ENCODE assay signal across 8 cellular contexts in genomic region chr18:47163241-47163640, GRCh38. TPM values are rescaled to one million over a fixed set of nuclear protein-coding genes. Genes with fewer than 3 reads are reported as not detected.
DNase-seq lines count a peak whose midpoint lies in the region; ATAC-seq and TF ChIP-seq lines count a peak whose summit lies in the region.

No MANE protein-coding gene starts in this region.

- H3K79me1 ChIP-seq in trophoblast cell (ENCODE audit: low read length): no peaks in the 10 kb centered on the region

- no peak overlapping the region for H4K12ac ChIP-seq in trophoblast cell (ENCODE audit: low read depth, low read length)

- H2BK120ac ChIP-seq in trophoblast cell (ENCODE audit: insufficient read depth, low read length, poor library complexity): no peak overlapping the region

- no peaks in the 10 kb centered on the region for H3K9me3 Mint-ChIP-seq in activated CD4-positive, alpha-beta T cell treated with anti-CD3 and anti-CD28 coated beads for 36 hours (ENCODE audit: low read depth)

- H2BK5ac ChIP-seq in trophoblast cell (ENCODE audit: low read depth, low read length, poor library complexity): no peak overlapping the region

- H3K4me1 ChIP-seq in trophoblast cell (ENCODE audit: control insufficient read depth in 1 of 2, insufficient read depth in 2 of 2, low read length in 2 of 2): no peaks in the 10 kb centered on the region

- no peak overlapping the region for H3K9ac ChIP-seq in trophoblast cell (ENCODE audit: low read length)

- H3K4ac ChIP-seq in trophoblast cell (ENCODE audit: low read depth, low read length): no peak overlapping the region

- no peak overlapping the region for H2AK5ac ChIP-seq in trophoblast cell (ENCODE audit: low read length)

- H3K23ac ChIP-seq in trophoblast cell (ENCODE audit: low read length): no peak overlapping the region

- intact Hi-C loops in activated CD4-positive, alpha-beta T cell treated with anti-CD3 and anti-CD28 coated beads for 36 hours (cut with DNase I, micrococcal nuclease): loop anchor here (1.0 to 5.0 kb wide), 2 partner anchors 12 to 41 kb away; no protein-coding TSS in a partner anchor

- POLR2A ChIA-PET in activated CD4-positive, alpha-beta T cell treated with anti-CD3 and anti-CD28 coated beads for 36 hours (lab: Charles Lee): interaction anchor here (0.6 kb wide), 1 partner anchor 11 kb away, joined by 4 read pairs; no protein-coding TSS in a partner anchor

- H3K4me2 ChIP-seq in trophoblast cell (ENCODE audit: low read length): no peak overlapping the region

- no peak overlapping the region for H4K91ac ChIP-seq in trophoblast cell (ENCODE audit: low read depth, low read length)

- H3K36me3 ChIP-seq in trophoblast cell (ENCODE audit: control insufficient read depth in 1 of 2, insufficient read depth in 2 of 2, low read length in 2 of 2) (peaks cover 0 to 2% of the 10 kb centered on the region in 2 experiments), WERI-Rb-1 (peaks cover 16% of the 10 kb centered on the region)

- ATAC-seq in activated CD4-positive, alpha-beta T cell treated with anti-CD3 and anti-CD28 coated beads for 36 hours: peak; percentile 95
- ATAC-seq in HG02798 (IDR thresholded peaks at IDR 0.05; ENCODE audit: poor library complexity, unreplicated experiment): peak; percentile 87
- no peak for ATAC-seq in left lobe of liver

- H3K27me3 ChIP-seq in trophoblast cell (ENCODE audit: insufficient read depth, low read length): no peaks in the 10 kb centered on the region
- no peaks in the 10 kb centered on the region for H3K27me3 ChIP-seq in WERI-Rb-1 (ENCODE audit: insufficient read depth, low read depth, severe bottlenecking)

- no peak overlapping the region for H2AFZ ChIP-seq in trophoblast cell (ENCODE audit: insufficient read depth, low read length, poor library complexity)

- peaks cover 34% of the 10 kb centered on the region for H3K4me1 Mint-ChIP-seq in activated CD4-positive, alpha-beta T cell treated with anti-CD3 and anti-CD28 coated beads for 36 hours

- no peak overlapping the region for H4K8ac ChIP-seq in trophoblast cell (ENCODE audit: low read depth, low read length)

- H3K18ac ChIP-seq in trophoblast cell (ENCODE audit: low read length): no peak overlapping the region

- H3K27ac ChIP-seq in trophoblast cell (ENCODE audit: low read depth, low read length): no peak overlapping the region
- no peak overlapping the region for H3K27ac ChIP-seq in WERI-Rb-1

- H2BK12ac ChIP-seq in trophoblast cell (ENCODE audit: low read length): no peak overlapping the region

- H3K27ac Mint-ChIP-seq in activated CD4-positive, alpha-beta T cell treated with anti-CD3 and anti-CD28 coated beads for 36 hours: no peak overlapping the region

- H3K27me3 Mint-ChIP-seq in activated CD4-positive, alpha-beta T cell treated with anti-CD3 and anti-CD28 coated beads for 36 hours: no peaks in the 10 kb centered on the region

- peaks cover 14% of the 10 kb centered on the region for H3K36me3 Mint-ChIP-seq in activated CD4-positive, alpha-beta T cell treated with anti-CD3 and anti-CD28 coated beads for 36 hours (ENCODE audit: low read depth)

- no CpG with 5 or more reads among the region's 5 CpGs for WGBS in trophoblast cell (ENCODE audit: extremely low coverage, insufficient coverage, insufficient read length)

- no peak overlapping the region for H3K14ac ChIP-seq in trophoblast cell (ENCODE audit: low read length)

- CTCF ChIA-PET in activated CD4-positive, alpha-beta T cell treated with anti-CD3 and anti-CD28 coated beads for 36 hours (lab: Charles Lee): interaction anchor here (0.9 to 1.6 kb wide), 3 partner anchors 11 to 20 kb away, joined by 3 to 4 read pairs (median 3); partner anchors contain the start of gene HDHD2

- no peaks in the 10 kb centered on the region for H3K79me2 ChIP-seq in trophoblast cell (ENCODE audit: control insufficient read depth, insufficient read depth, low read length, poor library complexity)

- H3K9me3 ChIP-seq in trophoblast cell (ENCODE audit: insufficient read depth, low read depth, low read length) (no peaks in the 10 kb centered on the region), WERI-Rb-1 (ENCODE audit: severe bottlenecking) (no peaks in the 10 kb centered on the region)

- TF ChIP-seq CTCF in WERI-Rb-1 (IDR thresholded peaks at IDR 0.05; ENCODE audit: low read depth, low read length): no peak

- H3K4me3 ChIP-seq in trophoblast cell (ENCODE audit: low read depth, low read length) (no peak overlapping the region), WERI-Rb-1 (ENCODE audit: low read depth, low read length) (no peak overlapping the region)

- DNase-seq in activated CD4-positive, alpha-beta T cell treated with anti-CD3 and anti-CD28 coated beads for 36 hours: peak; percentile 17
- no peak for DNase-seq in activated CD4-positive, alpha-beta T cell treated with anti-CD3 and anti-CD28 coated beads, Interleukin-2, amount 50 U/mL, for 1 hour
- DNase-seq in RPMI7951 (ENCODE audit: low read depth) (peak; percentile 44), trophoblast cell (peak; percentile 44 to 74), left lobe of liver (ENCODE audit: low spot score) (no peak), D341Med (ENCODE audit: low spot score) (no peak), WERI-Rb-1 (no peak)

- H3K4me3 Mint-ChIP-seq in activated CD4-positive, alpha-beta T cell treated with anti-CD3 and anti-CD28 coated beads for 36 hours: no peak overlapping the region

RNA-seq across cellular contexts. Expression of gene IER3IP1, which starts 12.9 kb away (rescaled TPM):
- total RNA-seq in activated CD4-positive, alpha-beta T cell treated with anti-CD3 and anti-CD28 coated beads for 36 hours: 10 to 100 TPM in 1 of 2 experiments, 1 to 10 TPM in 1; 9.0 to 11.5 TPM
- total RNA-seq in RPMI7951 (2014; rRNA removed; shearing (Covaris generic)): 39.5 and 41.3 TPM in 2 replicates
- polyA plus RNA-seq in trophoblast cell (2013): 21.2 and 21.5 TPM in 2 replicates
- 4.5 TPM for total RNA-seq in left lobe of liver

RNA-seq across cellular contexts. Expression of gene HDHD2, which starts 12.9 kb away (rescaled TPM):
- total RNA-seq in activated CD4-positive, alpha-beta T cell treated with anti-CD3 and anti-CD28 coated beads for 36 hours: 10 to 100 TPM; 27.7 to 28.9 TPM
- total RNA-seq in RPMI7951 (2014; rRNA removed; shearing (Covaris generic)): 15.1 and 16.8 TPM in 2 replicates
- 13.6 and 14.9 TPM in 2 replicates for polyA plus RNA-seq in trophoblast cell (2013)
- total RNA-seq in left lobe of liver: 29.7 TPM

Comparison
In these comparisons a context has a peak if more than half of its experiments do, and no peak if none do; other contexts are left out.
1. DNase-seq: peak in activated CD4-positive, alpha-beta T cell treated with anti-CD3 and anti-CD28 coated beads for 36 hours (single experiment), RPMI7951 (single experiment) and trophoblast cell (2 of 2); none in activated CD4-positive, alpha-beta T cell treated with anti-CD3 and anti-CD28 coated beads, Interleukin-2, amount 50 U/mL, for 1 hour (single experiment), left lobe of liver (single experiment), D341Med (single experiment) and WERI-Rb-1 (single experiment).